Comparison of ENCODE assay signal across 18 cellular contexts in the genomic region with DNA sequence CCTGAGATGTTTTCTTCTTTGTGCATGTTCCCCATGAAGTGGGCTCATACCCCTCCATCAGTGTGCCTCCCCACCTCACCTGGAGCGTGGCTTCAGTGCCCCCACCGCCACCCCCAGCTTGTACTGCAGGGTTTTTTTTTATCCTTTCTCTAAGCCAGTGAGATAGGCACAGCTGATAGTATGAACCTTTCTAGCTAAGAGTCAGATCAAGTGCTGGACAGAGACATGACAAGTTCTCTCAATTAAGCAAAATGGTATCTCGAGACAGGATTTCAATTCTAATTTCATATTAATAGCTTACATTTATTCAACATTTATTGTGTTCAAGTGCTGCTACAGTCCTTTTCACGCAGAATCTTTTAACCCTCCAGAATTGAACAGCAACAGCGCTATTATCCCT. TPM values are rescaled to one million over a fixed set of nuclear protein-coding genes. Genes with fewer than 3 reads are reported as not detected.
DNase-seq lines count a peak whose midpoint lies in the region; ATAC-seq and TF ChIP-seq lines count a peak whose summit lies in the region.
"Had no signal": no experiment of that assay in that cellular context is flagged by ENCODE, and none has a peak within 500 bp of the region (broad histone marks: within the 10 kb centered on the region; RNA-seq: fewer than 3 reads in every experiment).

No MANE protein-coding gene starts in this region.

- no peak overlapping the region for H3K4me3 ChIP-seq in endodermal cell (ENCODE audit: low read length)
- H3K4me3 ChIP-seq: BLaER1, HAP-1 had no signal

- no peak for TF ChIP-seq RAD21 in Ishikawa (IDR thresholded peaks at IDR 0.05; ENCODE audit: low read depth)

- H3K27ac Mint-ChIP-seq in activated naive CD4-positive, alpha-beta T cell treated with anti-CD3 and anti-CD28 coated beads, Interleukin-2, amount 50 U/mL, for 72 hours: peak overlapping the region; percentile 12 to 45
- H3K27ac Mint-ChIP-seq in endodermal cell: peak overlapping the region; percentile 57
- H3K27ac Mint-ChIP-seq in activated T-helper 2 cell treated with anti-CD3 and anti-CD28 coated beads, Interferon-gamma antibody, Interleukin-2, Interleukin-4, amounts not matched to agents 10 μg/mL and 5 μg/mL and 100 μg/mL, durations not matched to agents 14 hours and 24 hours and 36 hours: no peak overlapping the region
- H3K27ac Mint-ChIP-seq: B cell; CD8-positive, alpha-beta T cell had no signal

- WGBS in endodermal cell (ENCODE audit: insufficient coverage in 1 of 2, insufficient read length in 1 of 2), 2 experiments: 82 to 92% methylated on average over 4 to 5 of the region's 5 CpGs

- H3K9me3 ChIP-seq in endodermal cell (ENCODE audit: control insufficient read depth, low read length): no peaks in the 10 kb centered on the region
- H3K9me3 ChIP-seq: BLaER1, Caco-2, HAP-1 had no signal

- no peak for TF ChIP-seq CTCF in endodermal cell (conservative IDR thresholded peaks at IDR 0.05)

- H3K36me3 Mint-ChIP-seq in activated naive CD4-positive, alpha-beta T cell treated with anti-CD3 and anti-CD28 coated beads, Interleukin-2, amount 50 U/mL, for 72 hours: no peaks in the 10 kb centered on the region
- peaks cover 2% of the 10 kb centered on the region for H3K36me3 Mint-ChIP-seq in endodermal cell (ENCODE audit: low read depth)
- H3K36me3 Mint-ChIP-seq in activated T-helper 2 cell treated with anti-CD3 and anti-CD28 coated beads, Interferon-gamma antibody, Interleukin-2, Interleukin-4, amounts not matched to agents 10 μg/mL and 5 μg/mL and 100 μg/mL, durations not matched to agents 14 hours and 24 hours and 36 hours (ENCODE audit: low read depth): no peaks in the 10 kb centered on the region
- H3K36me3 Mint-ChIP-seq: CD4-positive, CD25-positive, alpha-beta regulatory T cell; CD8-positive, alpha-beta T cell had no signal

- no peak overlapping the region for H3K4me3 Mint-ChIP-seq in endodermal cell
- H3K4me3 Mint-ChIP-seq in activated T-helper 2 cell treated with anti-CD3 and anti-CD28 coated beads, Interferon-gamma antibody, Interleukin-2, Interleukin-4, amounts not matched to agents 10 μg/mL and 5 μg/mL and 100 μg/mL, durations not matched to agents 14 hours and 24 hours and 36 hours (ENCODE audit: low read depth): no peak overlapping the region
- H3K4me3 Mint-ChIP-seq: B cell; CD4-positive, CD25-positive, alpha-beta regulatory T cell; CD8-positive, alpha-beta T cell had no signal

- H3K4me1 ChIP-seq in endodermal cell (ENCODE audit: control insufficient read depth, insufficient read depth, low read length): peaks cover 4% of the 10 kb centered on the region
- H3K4me1 ChIP-seq: BLaER1, HAP-1 had no signal

- H3K27me3 ChIP-seq in endodermal cell (ENCODE audit: control insufficient read depth, insufficient read depth, low read length, poor library complexity, severe bottlenecking): no peaks in the 10 kb centered on the region
- H3K27me3 ChIP-seq: BLaER1 had no signal

- no peak for TF ChIP-seq EP300 in Ishikawa (IDR thresholded peaks at IDR 0.05; ENCODE audit: borderline replicate concordance)

- no peaks in the 10 kb centered on the region for H3K27me3 Mint-ChIP-seq in endodermal cell (ENCODE audit: insufficient read depth)
- no peaks in the 10 kb centered on the region for H3K27me3 Mint-ChIP-seq in activated T-helper 2 cell treated with anti-CD3 and anti-CD28 coated beads, Interferon-gamma antibody, Interleukin-2, Interleukin-4, amounts not matched to agents 10 μg/mL and 5 μg/mL and 100 μg/mL, durations not matched to agents 14 hours and 24 hours and 36 hours (ENCODE audit: low read depth)
- H3K27me3 Mint-ChIP-seq: CD4-positive, CD25-positive, alpha-beta regulatory T cell had no signal

- H3K9ac ChIP-seq in endodermal cell (ENCODE audit: extremely low read depth, low read length, poor library complexity, severe bottlenecking): no peak overlapping the region
- H3K9ac ChIP-seq: BLaER1 had no signal

- DNase-seq in activated naive CD4-positive, alpha-beta T cell treated with anti-CD3 and anti-CD28 coated beads, Interleukin-2, amount 50 U/mL, for 72 hours (ENCODE audit: low spot score in 2 of 2): no peak
- no peak for DNase-seq in activated naive CD4-positive, alpha-beta T cell treated with anti-CD3 and anti-CD28 coated beads, Interleukin-2, amount 50 U/mL, for 16 hours
- DNase-seq in endodermal cell (no peak), hippocampal formation (lab: John Stamatoyannopoulos, UW) (no peak)
- no peak for DNase-seq in activated T-helper 2 cell treated with anti-CD3 and anti-CD28 coated beads, Interferon-gamma antibody, Interleukin-2, Interleukin-4, amounts not matched to agents 10 μg/mL and 5 μg/mL and 100 μg/mL, durations not matched to agents 14 hours and 24 hours and 36 hours (ENCODE audit: low spot score)
- DNase-seq: Caco-2; CD4-positive, CD25-positive, alpha-beta regulatory T cell; CD8-positive, alpha-beta T cell; DMS153; DND-41; GOT3 had no signal

- no peak overlapping the region for H3K27ac ChIP-seq in endodermal cell (ENCODE audit: low read depth, low read length)
- H3K27ac ChIP-seq: 22Rv1, BLaER1, C4-2B had no signal

- no peak for ATAC-seq in activated naive CD4-positive, alpha-beta T cell treated with anti-CD3 and anti-CD28 coated beads, Interleukin-2, amount 50 U/mL, for 72 hours
- no peak for ATAC-seq in GM21619 (IDR thresholded peaks at IDR 0.05; ENCODE audit: unreplicated experiment)
- ATAC-seq: CD8-positive, alpha-beta T cell had no signal

- no peaks in the 10 kb centered on the region for H3K9me3 Mint-ChIP-seq in activated naive CD4-positive, alpha-beta T cell treated with anti-CD3 and anti-CD28 coated beads, Interleukin-2, amount 50 U/mL, for 72 hours
- no peaks in the 10 kb centered on the region for H3K9me3 Mint-ChIP-seq in endodermal cell
- H3K9me3 Mint-ChIP-seq in activated T-helper 2 cell treated with anti-CD3 and anti-CD28 coated beads, Interferon-gamma antibody, Interleukin-2, Interleukin-4, amounts not matched to agents 10 μg/mL and 5 μg/mL and 100 μg/mL, durations not matched to agents 14 hours and 24 hours and 36 hours: no peaks in the 10 kb centered on the region
- H3K9me3 Mint-ChIP-seq: CD4-positive, CD25-positive, alpha-beta regulatory T cell; CD8-positive, alpha-beta T cell had no signal

- intact Hi-C loops in activated T-helper 2 cell treated with anti-CD3 and anti-CD28 coated beads, Interferon-gamma antibody, Interleukin-2, Interleukin-4, amounts not matched to agents 10 μg/mL and 5 μg/mL and 100 μg/mL, durations not matched to agents 14 hours and 24 hours and 36 hours (cut with micrococcal nuclease): no loop called here

- no peaks in the 10 kb centered on the region for H3K36me3 ChIP-seq in endodermal cell (ENCODE audit: control insufficient read depth, insufficient read depth, low read length)
- H3K36me3 ChIP-seq: BLaER1, HAP-1 had no signal

- peaks cover 62% of the 10 kb centered on the region for H3K4me1 Mint-ChIP-seq in endodermal cell
- no peaks in the 10 kb centered on the region for H3K4me1 Mint-ChIP-seq in activated T-helper 2 cell treated with anti-CD3 and anti-CD28 coated beads, Interferon-gamma antibody, Interleukin-2, Interleukin-4, amounts not matched to agents 10 μg/mL and 5 μg/mL and 100 μg/mL, durations not matched to agents 14 hours and 24 hours and 36 hours (ENCODE audit: low read depth)
- H3K4me1 Mint-ChIP-seq: B cell had no signal

TF ChIP-seq in Ishikawa, 13 proteins besides CTCF, POLR2A, EP300 and RAD21:
- TF ChIP-seq ZBTB7A (IDR thresholded peaks at IDR 0.05; ENCODE audit: low read depth) (no peak), YY1 (IDR thresholded peaks at IDR 0.05; ENCODE audit: low read depth) (no peak), EGR1 (IDR thresholded peaks at IDR 0.05) (no peak)
- TF ChIP-seq, protein P1, sequence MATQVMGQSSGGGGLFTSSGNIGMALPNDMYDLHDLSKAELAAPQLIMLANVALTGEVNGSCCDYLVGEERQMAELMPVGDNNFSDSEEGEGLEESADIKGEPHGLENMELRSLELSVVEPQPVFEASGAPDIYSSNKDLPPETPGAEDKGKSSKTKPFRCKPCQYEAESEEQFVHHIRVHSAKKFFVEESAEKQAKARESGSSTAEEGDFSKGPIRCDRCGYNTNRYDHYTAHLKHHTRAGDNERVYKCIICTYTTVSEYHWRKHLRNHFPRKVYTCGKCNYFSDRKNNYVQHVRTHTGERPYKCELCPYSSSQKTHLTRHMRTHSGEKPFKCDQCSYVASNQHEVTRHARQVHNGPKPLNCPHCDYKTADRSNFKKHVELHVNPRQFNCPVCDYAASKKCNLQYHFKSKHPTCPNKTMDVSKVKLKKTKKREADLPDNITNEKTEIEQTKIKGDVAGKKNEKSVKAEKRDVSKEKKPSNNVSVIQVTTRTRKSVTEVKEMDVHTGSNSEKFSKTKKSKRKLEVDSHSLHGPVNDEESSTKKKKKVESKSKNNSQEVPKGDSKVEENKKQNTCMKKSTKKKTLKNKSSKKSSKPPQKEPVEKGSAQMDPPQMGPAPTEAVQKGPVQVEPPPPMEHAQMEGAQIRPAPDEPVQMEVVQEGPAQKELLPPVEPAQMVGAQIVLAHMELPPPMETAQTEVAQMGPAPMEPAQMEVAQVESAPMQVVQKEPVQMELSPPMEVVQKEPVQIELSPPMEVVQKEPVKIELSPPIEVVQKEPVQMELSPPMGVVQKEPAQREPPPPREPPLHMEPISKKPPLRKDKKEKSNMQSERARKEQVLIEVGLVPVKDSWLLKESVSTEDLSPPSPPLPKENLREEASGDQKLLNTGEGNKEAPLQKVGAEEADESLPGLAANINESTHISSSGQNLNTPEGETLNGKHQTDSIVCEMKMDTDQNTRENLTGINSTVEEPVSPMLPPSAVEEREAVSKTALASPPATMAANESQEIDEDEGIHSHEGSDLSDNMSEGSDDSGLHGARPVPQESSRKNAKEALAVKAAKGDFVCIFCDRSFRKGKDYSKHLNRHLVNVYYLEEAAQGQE (IDR thresholded peaks at IDR 0.05; ENCODE audit: low read depth): peak; percentile 51; the same call in 1 of the 2 replicates
- TF ChIP-seq, protein P2, sequence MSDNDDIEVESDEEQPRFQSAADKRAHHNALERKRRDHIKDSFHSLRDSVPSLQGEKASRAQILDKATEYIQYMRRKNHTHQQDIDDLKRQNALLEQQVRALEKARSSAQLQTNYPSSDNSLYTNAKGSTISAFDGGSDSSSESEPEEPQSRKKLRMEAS (IDR thresholded peaks at IDR 0.05): no peak
TF ChIP-seq in Ishikawa: peak in this region for 1.

RNA-seq across cellular contexts. Expression of a gene that starts 55.7 kb away (rescaled TPM):
- 10 to 100 TPM; 70.5 to 92.3 TPM for total RNA-seq in activated naive CD4-positive, alpha-beta T cell treated with anti-CD3 and anti-CD28 coated beads, Interleukin-2, amount 50 U/mL, for 72 hours
- total RNA-seq in endodermal cell: 10 to 100 TPM; 46.2 to 49.0 TPM
- polyA plus RNA-seq in endodermal cell (2013, experiment 1 of 2): 58.5 TPM
- polyA plus RNA-seq in endodermal cell (2013, experiment 2 of 2): 56.3 TPM
- total RNA-seq in activated T-helper 2 cell treated with anti-CD3 and anti-CD28 coated beads, Interferon-gamma antibody, Interleukin-2, Interleukin-4, amounts not matched to agents 10 μg/mL and 5 μg/mL and 100 μg/mL, durations not matched to agents 14 hours and 24 hours and 36 hours: 118 and 121 TPM in 2 replicates
